ENCODE assay signal across 8 cellular contexts in the genomic region with DNA sequence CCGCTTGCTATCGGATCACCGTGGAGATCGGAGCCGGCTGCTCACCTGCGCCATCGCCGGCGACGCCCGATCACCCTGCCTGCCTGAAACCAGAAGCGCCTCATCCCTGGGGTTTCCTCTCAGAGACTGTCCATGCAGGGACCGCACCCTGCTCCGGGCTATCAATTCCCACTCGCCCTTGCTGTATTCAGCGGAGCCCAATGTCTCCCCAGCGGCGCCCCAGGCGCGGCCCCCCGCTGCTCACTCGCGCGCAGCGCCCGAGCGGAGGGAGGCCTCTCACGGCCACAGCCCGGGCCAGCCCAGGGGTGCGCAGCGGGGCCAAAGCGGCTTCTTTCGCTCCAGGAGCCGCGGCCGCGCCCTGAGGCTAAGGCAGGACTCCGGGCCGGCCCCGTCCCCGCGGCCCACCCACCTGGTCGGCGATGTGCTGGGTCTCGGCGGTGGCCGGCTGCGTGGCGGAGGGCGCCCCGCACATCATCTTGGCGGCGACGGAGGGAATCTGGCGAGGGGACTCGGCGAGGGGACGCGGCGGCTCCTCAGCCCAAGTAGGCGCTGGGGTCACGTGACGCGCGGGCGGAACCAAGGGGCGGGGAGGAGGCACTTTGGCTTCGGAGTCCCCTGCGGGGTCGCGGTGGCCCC. TPM values are rescaled to one million over a fixed set of nuclear protein-coding genes. Genes with fewer than 3 reads are reported as not detected.
DNase-seq lines count a peak whose midpoint lies in the region; ATAC-seq and TF ChIP-seq lines count a peak whose summit lies in the region.

A gene with protein sequence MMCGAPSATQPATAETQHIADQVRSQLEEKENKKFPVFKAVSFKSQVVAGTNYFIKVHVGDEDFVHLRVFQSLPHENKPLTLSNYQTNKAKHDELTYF (minus strand): TSS at position 514 of the 636 bp plus-strand sequence. CDS start 39 bp downstream, at position 475.

- peak; percentile 52 for DNase-seq in SIG-M5 treated with dmso at 0.1 percent for 504 hours (lab: John Stamatoyannopoulos, UW; ENCODE audit: unreplicated experiment)
- DNase-seq in SIG-M5 (lab: John Stamatoyannopoulos, UW): no peak
- DNase-seq in NCI-H524 treated with DMSO at 0.1 percent for 48 hours (lab: John Stamatoyannopoulos, UW): peak; percentile 35
- DNase-seq in activated CD8-positive, alpha-beta T cell treated with anti-CD3 and anti-CD28 coated beads for 36 hours: peak; percentile 84
- peak; percentile 93 for DNase-seq in ecto neural progenitor cell (ENCODE audit: low spot score)
- peak; percentile 91 for DNase-seq in lung (ENCODE audit: low spot score)
- DNase-seq in stimulated activated CD4-positive, alpha-beta T cell treated with anti-CD3 and anti-CD28 coated beads, TNF-alpha, amount 100 ng/mL, for 4 hours (ENCODE audit: low read depth in 3 of 3): peak; percentile 69 to 74 (median 69)

- peaks cover 0 to 7% of the 10 kb centered on the region in 2 donors for H3K4me1 ChIP-seq in lung (ENCODE audit: control insufficient read depth in 2 of 2, insufficient read depth in 2 of 2, low read length in 2 of 2)

- no peak for TF ChIP-seq CTCF in activated CD8-positive, alpha-beta T cell treated with anti-CD3 and anti-CD28 coated beads for 36 hours (IDR thresholded peaks at IDR 0.05)
- no peak for TF ChIP-seq CTCF in lung (IDR thresholded peaks at IDR 0.05; ENCODE audit: control extremely low read depth, extremely low read depth)

- H3K27ac Mint-ChIP-seq in activated CD8-positive, alpha-beta T cell treated with anti-CD3 and anti-CD28 coated beads for 36 hours: peak within 1 kb of the TSS; percentile 64

- H3K36me3 Mint-ChIP-seq in activated CD8-positive, alpha-beta T cell treated with anti-CD3 and anti-CD28 coated beads for 36 hours (ENCODE audit: low read depth): peaks cover 12% of the 10 kb centered on the region

- peak within 1 kb of the TSS; percentile 93 for H3K4me3 ChIP-seq in lung

- H3K4me3 Mint-ChIP-seq in activated CD8-positive, alpha-beta T cell treated with anti-CD3 and anti-CD28 coated beads for 36 hours: peak within 1 kb of the TSS; percentile 90

- peaks cover 2% of the 10 kb centered on the region for H3K9me3 Mint-ChIP-seq in activated CD8-positive, alpha-beta T cell treated with anti-CD3 and anti-CD28 coated beads for 36 hours

- CTCF ChIA-PET in activated CD8-positive, alpha-beta T cell treated with anti-CD3 and anti-CD28 coated beads for 36 hours (lab: Charles Lee): no interaction called here

- H3K27me3 Mint-ChIP-seq in activated CD8-positive, alpha-beta T cell treated with anti-CD3 and anti-CD28 coated beads for 36 hours: no peaks in the 10 kb centered on the region

- peaks cover 32% of the 10 kb centered on the region for H3K4me1 Mint-ChIP-seq in activated CD8-positive, alpha-beta T cell treated with anti-CD3 and anti-CD28 coated beads for 36 hours (ENCODE audit: low read depth)

- no peaks in the 10 kb centered on the region for H3K27me3 ChIP-seq in lung (ENCODE audit: control insufficient read depth, insufficient read depth)

- 1% methylated on average over 67 to 71 of the region's 71 CpGs for WGBS in lung, 2 donors

- H3K27ac ChIP-seq in lung (ENCODE audit: low read depth in 1 of 2, low read length in 1 of 2): peak within 1 kb of the TSS; percentile 83 to 97

- POLR2A ChIA-PET in activated CD8-positive, alpha-beta T cell treated with anti-CD3 and anti-CD28 coated beads for 36 hours (lab: Charles Lee): no interaction called here

- H3K36me3 ChIP-seq in lung (ENCODE audit: control insufficient read depth in 2 of 2, insufficient read depth in 2 of 2, low read length in 2 of 2): peaks cover 0 to 12% of the 10 kb centered on the region in 2 donors

- ATAC-seq in HG03045 (IDR thresholded peaks at IDR 0.05; ENCODE audit: unreplicated experiment): peak; percentile 69
- peak; percentile 60 for ATAC-seq in activated CD8-positive, alpha-beta T cell treated with anti-CD3 and anti-CD28 coated beads for 36 hours
- ATAC-seq in lung (ENCODE audit: insufficient read depth, low FRiP score): peak; percentile 75

- intact Hi-C loops in activated CD8-positive, alpha-beta T cell treated with anti-CD3 and anti-CD28 coated beads for 36 hours (cut with micrococcal nuclease): no loop called here

- no peaks in the 10 kb centered on the region for H3K9me3 ChIP-seq in lung (ENCODE audit: control insufficient read depth in 2 of 2, insufficient read depth in 1 of 2, low read length in 1 of 2)

RNA-seq across cellular contexts. Expression of the gene that starts here (rescaled TPM):
- 10 to 100 TPM; 18.6 to 20.7 TPM for total RNA-seq in activated CD8-positive, alpha-beta T cell treated with anti-CD3 and anti-CD28 coated beads for 36 hours
- total RNA-seq in lung: 100 to 1,000 TPM in 1 of 2 donors, 10 to 100 TPM in 1; 33.2 to 140 TPM
- 100 to 1,000 TPM; 222 to 263 TPM for polyA plus RNA-seq in lung
